In the genomic region with DNA sequence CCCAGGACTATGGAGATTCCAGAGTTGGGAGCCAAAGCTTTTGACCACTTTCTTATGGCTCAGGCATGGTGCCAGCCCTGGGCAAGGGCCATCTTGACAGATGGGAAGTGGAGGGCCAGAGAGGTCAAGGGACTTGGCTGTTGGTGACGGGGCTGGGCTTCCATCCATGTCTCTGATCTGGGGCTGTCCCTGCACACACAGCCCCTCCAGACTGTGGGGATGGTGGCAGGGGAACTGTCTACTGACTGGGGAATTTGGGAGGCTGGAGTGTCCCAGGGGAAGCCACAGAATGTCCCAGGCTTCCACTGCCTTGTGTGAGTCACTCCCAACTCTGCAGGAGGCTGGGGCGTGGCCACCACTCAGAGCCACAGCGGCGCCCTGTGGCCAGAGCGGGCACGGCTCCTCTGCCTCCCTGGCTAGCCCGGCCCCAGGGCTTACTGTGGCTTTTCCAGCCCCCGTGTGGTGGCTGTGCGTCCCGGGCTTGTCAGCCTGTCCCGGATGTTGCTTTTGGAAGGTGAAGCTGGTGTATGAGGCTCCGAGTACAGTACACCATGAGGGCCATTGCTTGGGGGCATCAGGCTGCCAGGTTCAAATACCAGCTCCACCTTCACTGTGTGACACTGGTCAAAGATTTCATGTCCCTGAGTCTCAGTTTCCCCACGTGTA, we compare ENCODE assay signal across 8 cellular contexts. TPM values are rescaled to one million over a fixed set of nuclear protein-coding genes. Genes with fewer than 3 reads are reported as not detected.
A peak's percentile ranks its signal among the peaks of the same experiment; 100 is the strongest.
DNase-seq lines count a peak whose midpoint lies in the region; ATAC-seq and TF ChIP-seq lines count a peak whose summit lies in the region.

No MANE protein-coding gene starts in this region.

- peak; percentile 70 for ATAC-seq in GM19328 (IDR thresholded peaks at IDR 0.05; ENCODE audit: unreplicated experiment)

- TF ChIP-seq EP300 in ovary (IDR thresholded peaks at IDR 0.05) = no peak

- intact Hi-C loops in activated naive CD4-positive, alpha-beta T cell treated with anti-CD3 and anti-CD28 coated beads for 36 hours (cut with micrococcal nuclease) = loop anchor here (1.0 to 2.0 kb wide), 4 partner anchors 28 to 117 kb away; a partner anchor contains a TSS
- intact Hi-C loops in ovary (cut with DNase I) = loop anchor here in 2 of 4 donors (5.0 to 10.0 kb wide), 3 partner anchors 37 to 119 kb away; no protein-coding TSS in a partner anchor

- CTCF ChIA-PET in activated naive CD4-positive, alpha-beta T cell treated with anti-CD3 and anti-CD28 coated beads for 36 hours (lab: Charles Lee) = interaction anchor here (0.6 to 5.5 kb wide), 18 partner anchors 10 to 124 kb away, joined by 3 to 39 read pairs (median 5); a partner anchor contains a TSS

- H3K27me3 Mint-ChIP-seq in IgD-negative memory B cell = no peaks in the 10 kb centered on the region
- no peaks in the 10 kb centered on the region for H3K27me3 Mint-ChIP-seq in activated naive CD4-positive, alpha-beta T cell treated with anti-CD3 and anti-CD28 coated beads for 36 hours (ENCODE audit: low read depth)

- peak overlapping the region; percentile 41 to 62 for H3K27ac ChIP-seq in ovary
- H3K27ac ChIP-seq in temporal lobe (ENCODE audit: low read depth, low read length) = peak overlapping the region; percentile 75

- peak overlapping the region in 2 of 3 donors; percentile 15 to 63 for H3K27ac Mint-ChIP-seq in IgD-negative memory B cell
- peak overlapping the region; percentile 8 for H3K27ac Mint-ChIP-seq in activated naive CD4-positive, alpha-beta T cell treated with anti-CD3 and anti-CD28 coated beads for 36 hours

- no peaks in the 10 kb centered on the region for H3K9me3 ChIP-seq in ovary

- peak overlapping the region in 1 of 4 donors; percentile 22 for H3K4me3 Mint-ChIP-seq in IgD-negative memory B cell
- H3K4me3 Mint-ChIP-seq in activated naive CD4-positive, alpha-beta T cell treated with anti-CD3 and anti-CD28 coated beads for 36 hours = no peak overlapping the region

- peaks cover 11% of the 10 kb centered on the region for H3K4me1 ChIP-seq in ovary (ENCODE audit: insufficient read depth)

- H3K27me3 ChIP-seq in ovary = no peaks in the 10 kb centered on the region

- peaks cover 5% of the 10 kb centered on the region for H3K36me3 Mint-ChIP-seq in IgD-negative memory B cell
- H3K36me3 Mint-ChIP-seq in activated naive CD4-positive, alpha-beta T cell treated with anti-CD3 and anti-CD28 coated beads for 36 hours (ENCODE audit: low read depth) = peaks cover 2% of the 10 kb centered on the region

- DNase-seq in CD1c-positive myeloid dendritic cell (ENCODE audit: extremely low spot score) (peak; percentile 93), SK-N-DZ (ENCODE audit: low spot score) (peak; percentile 77), glomerular visceral epithelial cell (ENCODE audit: extremely low spot score) (peak; percentile 92), ovary (peak; percentile 83 to 92 (median 87))
- DNase-seq in activated naive CD4-positive, alpha-beta T cell treated with anti-CD3 and anti-CD28 coated beads for 36 hours = peak; percentile 94

- TF ChIP-seq POLR2A in ovary (IDR thresholded peaks at IDR 0.05) = no peak

- peaks cover 4 to 12% (median 9%) of the 10 kb centered on the region in 3 donors for H3K4me1 Mint-ChIP-seq in IgD-negative memory B cell
- peaks cover 12% of the 10 kb centered on the region for H3K4me1 Mint-ChIP-seq in activated naive CD4-positive, alpha-beta T cell treated with anti-CD3 and anti-CD28 coated beads for 36 hours (ENCODE audit: low read depth)

- H3K36me3 ChIP-seq in ovary = no peaks in the 10 kb centered on the region

- no peak overlapping the region for H3K4me3 ChIP-seq in ovary

- 5 to 9% (median 5%) methylated on average over 13 of the region's 13 CpGs for WGBS in ovary, 3 donors

- no peaks in the 10 kb centered on the region for H3K9me3 Mint-ChIP-seq in IgD-negative memory B cell
- no peaks in the 10 kb centered on the region for H3K9me3 Mint-ChIP-seq in activated naive CD4-positive, alpha-beta T cell treated with anti-CD3 and anti-CD28 coated beads for 36 hours

- peak; percentile 85 to 94 (median 92) for TF ChIP-seq CTCF in ovary (IDR thresholded peaks at IDR 0.05)

RNA-seq across cellular contexts. Expression of a gene that starts 19.6 kb away (rescaled TPM):
- polyA plus RNA-seq in IgD-negative memory B cell (not detected), ovary (under 1 TPM; 0.41 to 0.87 TPM)
- polyA plus RNA-seq in SK-N-DZ (2014; cell fraction: cytosol; rRNA removed) = 1.5 and 3.6 TPM in 2 replicates
- 0.72 and 1.1 TPM in 2 replicates for polyA plus RNA-seq in SK-N-DZ (2014; cell fraction: nucleus; rRNA removed)
- not detected for total RNA-seq in activated naive CD4-positive, alpha-beta T cell treated with anti-CD3 and anti-CD28 coated beads for 36 hours
- total RNA-seq in ovary (1 to 10 TPM in 3 of 7 donors, under 1 TPM in 4; 0.28 to 2.6 (median 0.77) TPM), temporal lobe (0.25 TPM)

RNA-seq across cellular contexts. Expression of a gene that starts 19.7 kb away (rescaled TPM):
- polyA plus RNA-seq in IgD-negative memory B cell = 133 TPM
- polyA plus RNA-seq in SK-N-DZ (2014; cell fraction: cytosol; rRNA removed) = 66.7 and 87.1 TPM in 2 replicates
- 71.7 and 106 TPM in 2 replicates for polyA plus RNA-seq in SK-N-DZ (2014; cell fraction: nucleus; rRNA removed)
- 10 to 100 TPM; 70.1 to 70.6 TPM for total RNA-seq in activated naive CD4-positive, alpha-beta T cell treated with anti-CD3 and anti-CD28 coated beads for 36 hours
- total RNA-seq in ovary = 10 to 100 TPM; 54.8 to 87.9 (median 65.2) TPM
- 100 to 1,000 TPM in 1 of 2 donors, 10 to 100 TPM in 1; 40.3 to 101 TPM for polyA plus RNA-seq in ovary
- 53.4 TPM for total RNA-seq in temporal lobe

RNA-seq across cellular contexts. Expression of a gene that starts 27.7 kb away (rescaled TPM):
- 4.7 TPM for polyA plus RNA-seq in IgD-negative memory B cell
- 18.6 and 22.6 TPM in 2 replicates for polyA plus RNA-seq in SK-N-DZ (2014; cell fraction: cytosol; rRNA removed)
- 13.5 and 26.1 TPM in 2 replicates for polyA plus RNA-seq in SK-N-DZ (2014; cell fraction: nucleus; rRNA removed)
- 10 to 100 TPM; 12.0 to 12.9 TPM for total RNA-seq in activated naive CD4-positive, alpha-beta T cell treated with anti-CD3 and anti-CD28 coated beads for 36 hours
- 10 to 100 TPM in 6 of 7 donors, 1 to 10 TPM in 1; 6.2 to 30.0 (median 23.3) TPM for total RNA-seq in ovary
- 1 to 10 TPM; 7.9 to 9.0 TPM for polyA plus RNA-seq in ovary
- total RNA-seq in temporal lobe = 21.4 TPM

RNA-seq across cellular contexts. Expression of a gene that starts 50.5 kb away (rescaled TPM):
- polyA plus RNA-seq in IgD-negative memory B cell (not detected), ovary (1 to 10 TPM in 1 of 2 donors, under 1 TPM in 1; 0.61 to 1.9 TPM)
- polyA plus RNA-seq in SK-N-DZ (2014; cell fraction: cytosol; rRNA removed) = not detected in 2 replicates
- not detected in 2 replicates for polyA plus RNA-seq in SK-N-DZ (2014; cell fraction: nucleus; rRNA removed)
- not detected for total RNA-seq in activated naive CD4-positive, alpha-beta T cell treated with anti-CD3 and anti-CD28 coated beads for 36 hours
- total RNA-seq in ovary (1 to 10 TPM in 3 of 7 donors, under 1 TPM in 2, not detected in 2; 0.11 to 3.2 (median 1.3) TPM), temporal lobe (5.2 TPM)
